8 cellular contexts compared by ENCODE assay signal in the genomic region with DNA sequence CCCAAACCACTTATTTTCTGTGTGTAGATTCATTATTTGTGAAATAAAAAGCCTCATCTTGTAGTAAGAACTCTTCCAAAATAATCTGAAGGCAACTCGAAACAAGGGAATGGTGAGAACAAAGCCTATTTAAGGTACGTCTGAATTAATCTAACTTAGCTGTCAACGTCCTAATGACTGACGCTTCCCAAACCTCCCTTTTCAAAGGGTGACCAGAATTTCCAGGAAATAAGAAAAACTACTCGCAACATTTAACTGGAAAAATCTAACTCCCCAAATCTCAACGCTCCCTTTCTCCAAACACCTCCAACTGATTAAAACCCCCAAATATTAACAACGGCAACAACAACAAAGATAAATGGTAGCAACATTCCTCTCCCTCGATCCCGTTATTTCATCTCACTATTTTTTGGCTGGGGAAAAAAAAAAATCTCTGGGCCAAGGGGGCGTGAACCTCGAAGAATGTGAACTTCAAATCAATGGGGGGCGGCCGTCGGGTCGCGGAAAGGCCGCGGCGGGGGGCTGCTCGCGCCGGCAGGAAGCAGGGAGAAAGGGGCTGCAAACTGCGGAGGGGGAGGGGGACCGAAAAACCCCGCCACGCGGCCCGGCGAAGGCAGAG. TPM values are rescaled to one million over a fixed set of nuclear protein-coding genes. Genes with fewer than 3 reads are reported as not detected.
DNase-seq lines count a peak whose midpoint lies in the region; TF ChIP-seq lines count a peak whose summit lies in the region.

No MANE protein-coding gene starts in this region.

- intact Hi-C loops in sigmoid colon (cut with DNase I) = loop anchor here (2.0 kb wide), 1 partner anchor 35 kb away; no protein-coding TSS in a partner anchor

- H3K36me3 ChIP-seq in HAP-1 (replicated peaks) (peaks cover 40% of the 10 kb centered on the region), SJCRH30 (peaks cover 44% of the 10 kb centered on the region), sigmoid colon (no peaks in the 10 kb centered on the region)

- TF ChIP-seq CTCF in fibroblast of pulmonary artery (IDR thresholded peaks at IDR 0.05; ENCODE audit: low read length, missing control alignments) (no peak), sigmoid colon (IDR thresholded peaks at IDR 0.05) (no peak)

- in situ Hi-C loops in HAP-1 (cut with MboI; ENCODE audit: low sequenced_read_pairs) (no loop called here), G401 (cut with HindIII; ENCODE audit: low sequenced_read_pairs) (no loop called here)

- TF ChIP-seq POLR2A in sigmoid colon (IDR thresholded peaks at IDR 0.05) = no peak

- H3K4me1 ChIP-seq in HAP-1 = peaks cover 45% of the 10 kb centered on the region
- peaks cover 23% of the 10 kb centered on the region for H3K4me1 ChIP-seq in SJCRH30
- H3K4me1 ChIP-seq in sigmoid colon = peaks cover 0 to 62% (median 50%) of the 10 kb centered on the region in 4 donors

- H3K27me3 ChIP-seq in HAP-1 (ENCODE audit: low read depth) = no peaks in the 10 kb centered on the region
- no peaks in the 10 kb centered on the region for H3K27me3 ChIP-seq in SJCRH30
- H3K27me3 ChIP-seq in sigmoid colon = no peaks in the 10 kb centered on the region

- 0 to 1% methylated on average over 29 of the region's 29 CpGs for WGBS in sigmoid colon, 2 donors

- no peak for TF ChIP-seq EP300 in sigmoid colon (IDR thresholded peaks at IDR 0.05)

- DNase-seq in HAP-1 (ENCODE audit: low spot score in 2 of 2) (no peak), SJCRH30 (no peak), fibroblast of pulmonary artery (ENCODE audit: low read depth) (no peak), sigmoid colon (no peak), GF-D8 (lab: John Stamatoyannopoulos, UW) (no peak), NCI-H524 treated with DMSO at 0.1 percent for 48 hours (lab: John Stamatoyannopoulos, UW) (no peak), G401 (ENCODE audit: low spot score) (no peak)
- DNase-seq in stimulated activated naive CD4-positive, alpha-beta T cell (lab: John Stamatoyannopoulos, UW) = no peak

- H3K9me3 ChIP-seq in HAP-1 (no peaks in the 10 kb centered on the region), SJCRH30 (replicated peaks) (no peaks in the 10 kb centered on the region), sigmoid colon (no peaks in the 10 kb centered on the region)

- H3K27ac ChIP-seq in SJCRH30 (peak overlapping the region; percentile 98), sigmoid colon (peak overlapping the region; percentile 96 to 100 (median 98))

- peak overlapping the region; percentile 97 for H3K4me3 ChIP-seq in HAP-1
- H3K4me3 ChIP-seq in SJCRH30 = peak overlapping the region; percentile 98
- H3K4me3 ChIP-seq in fibroblast of pulmonary artery (replicated peaks; ENCODE audit: low read depth, low read length) = peak overlapping the region; percentile 82
- peak overlapping the region; percentile 80 to 97 (median 86) for H3K4me3 ChIP-seq in sigmoid colon

RNA-seq across cellular contexts. Expression of a gene that starts 0.6 kb away (rescaled TPM):
- total RNA-seq in SJCRH30 (2014; rRNA removed; shearing (Covaris generic)) = 195 and 245 TPM in 2 replicates
- 100 to 1,000 TPM in 1 of 4 donors, 10 to 100 TPM in 3; 80.6 to 105 (median 93.9) TPM for total RNA-seq in sigmoid colon
- polyA plus RNA-seq in sigmoid colon = 10 to 100 TPM; 42.6 to 61.5 (median 55.9) TPM
- total RNA-seq in G401 (2014; rRNA removed; shearing (Covaris generic)) = 49.6 and 63.2 TPM in 2 replicates

RNA-seq across cellular contexts. Expression of a gene that starts 19.9 kb away (rescaled TPM):
- total RNA-seq in SJCRH30 (2014; rRNA removed; shearing (Covaris generic)) = 131 and 145 TPM in 2 replicates
- total RNA-seq in sigmoid colon = 100 to 1,000 TPM; 111 to 198 (median 154) TPM
- 100 to 1,000 TPM; 104 to 223 (median 162) TPM for polyA plus RNA-seq in sigmoid colon
- 115 and 174 TPM in 2 replicates for total RNA-seq in G401 (2014; rRNA removed; shearing (Covaris generic))
